Comparison of ENCODE assay signal across 26 cellular contexts in the genomic region with DNA sequence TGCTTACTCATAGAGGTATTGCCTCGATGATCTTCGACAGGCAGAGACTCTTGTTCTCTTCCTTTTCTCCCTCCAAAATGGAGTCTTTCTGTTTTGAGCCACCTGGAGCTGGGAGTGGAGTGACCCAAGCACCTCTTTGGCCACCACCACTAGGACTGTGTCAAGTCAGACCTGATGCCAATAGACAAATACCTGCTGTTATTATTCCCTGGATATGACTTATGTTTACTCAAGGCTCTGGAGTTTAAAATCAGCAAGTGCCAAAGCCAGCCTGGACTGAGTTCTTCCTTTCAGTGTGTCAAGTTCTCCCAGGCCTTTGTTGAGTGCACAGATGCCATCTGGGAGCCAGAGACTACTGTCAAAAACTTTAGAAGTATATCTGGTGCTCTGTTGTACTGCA.
DNase-seq lines count a peak whose midpoint lies in the region; FAIRE-seq and TF ChIP-seq lines count a peak whose summit lies in the region.
"Had no signal": no experiment of that assay in that cellular context is flagged by ENCODE, and none has a peak within 500 bp of the region (broad histone marks: within the 10 kb centered on the region; RNA-seq: fewer than 3 reads in every experiment).

No MANE protein-coding gene starts in this region.

- H3K4me2 ChIP-seq in astrocyte (ENCODE audit: low read length) = no peak overlapping the region
- H3K4me2 ChIP-seq: BLaER1 had no signal

- FAIRE-seq in astrocyte (lab: Jason Lieb, UNC) = peak; percentile 52
- FAIRE-seq in bronchial epithelial cell (lab: Jason Lieb, UNC) = peak; percentile 7
- FAIRE-seq: A204.1, GM12878, GM12892, GM19239 had no signal

- no peaks in the 10 kb centered on the region for H3K36me3 Mint-ChIP-seq in astrocyte (ENCODE audit: low read depth, unreplicated experiment)
- no peaks in the 10 kb centered on the region for H3K36me3 Mint-ChIP-seq in HFFc6 (ENCODE audit: low read depth)
- H3K36me3 Mint-ChIP-seq: CD14-positive monocyte; CD4-positive, alpha-beta memory T cell; CD4-positive, CD25-positive, alpha-beta regulatory T cell; CD8-positive, alpha-beta memory T cell had no signal

- H3K27ac ChIP-seq in astrocyte (ENCODE audit: low read depth, low read length) = no peak overlapping the region
- H3K27ac ChIP-seq: BLaER1 had no signal

- H3K27ac Mint-ChIP-seq in astrocyte (ENCODE audit: unreplicated experiment) (no peak overlapping the region), HFFc6 (no peak overlapping the region)
- H3K27ac Mint-ChIP-seq: CD14-positive monocyte; CD4-positive, alpha-beta memory T cell; CD4-positive, CD25-positive, alpha-beta regulatory T cell; CD8-positive, alpha-beta memory T cell had no signal

- H3K36me3 ChIP-seq in astrocyte (ENCODE audit: insufficient read depth, low read length) (no peaks in the 10 kb centered on the region), bronchial epithelial cell (ENCODE audit: control insufficient read depth, insufficient read depth, low read length) (no peaks in the 10 kb centered on the region)
- H3K36me3 ChIP-seq: BE2C, BLaER1 had no signal

- no peaks in the 10 kb centered on the region for H3K79me2 ChIP-seq in astrocyte (ENCODE audit: insufficient read depth, low read length)

- H3K9ac ChIP-seq in astrocyte (ENCODE audit: low read length) = no peak overlapping the region
- H3K9ac ChIP-seq: BLaER1 had no signal

- H3K4me3 ChIP-seq in astrocyte (ENCODE audit: insufficient read depth, low read depth, low read length) (no peak overlapping the region), bronchial epithelial cell (ENCODE audit: low read depth, low read length) (no peak overlapping the region)
- H3K4me3 ChIP-seq: BLaER1, GM12878 had no signal

- TF ChIP-seq CTCF in astrocyte (IDR thresholded peaks at IDR 0.05; ENCODE audit: insufficient read depth, low read depth, low read length) (no peak), bronchial epithelial cell (IDR thresholded peaks at IDR 0.05; ENCODE audit: insufficient read depth, low read length, severe bottlenecking) (no peak), HFFc6 (IDR thresholded peaks at IDR 0.05) (no peak)

- no peak for DNase-seq in astrocyte (ENCODE audit: low read depth)
- DNase-seq in bronchial epithelial cell (ENCODE audit: low read depth) = no peak
- DNase-seq in activated CD4-positive, alpha-beta T cell treated with anti-CD3 and anti-CD28 coated beads, Interleukin-2, amount 50 U/mL, for 1 hour = no peak
- DNase-seq in HFFc6 = no peak
- DNase-seq in occipital lobe (lab: John Stamatoyannopoulos, UW) = no peak
- DNase-seq: 8988T; ACHN; BE2C; C1 segment of cervical spinal cord; CD4-positive, alpha-beta memory T cell; CD4-positive, CD25-positive, alpha-beta regulatory T cell; CD8-positive, alpha-beta memory T cell; COR-L47; DMS 273 treated with DMSO at 0.1 percent for 48 hours; DMS153; DMS53; DMS79; DND-41; EL; GDM1 had no signal

- H3K9me3 ChIP-seq in astrocyte (ENCODE audit: insufficient read depth, low read depth, low read length) = no peaks in the 10 kb centered on the region
- H3K9me3 ChIP-seq: BE2C, BLaER1 had no signal

- no peak overlapping the region for H2AFZ ChIP-seq in astrocyte (ENCODE audit: low read depth, low read length)

- no peaks in the 10 kb centered on the region for H4K20me1 ChIP-seq in astrocyte (ENCODE audit: insufficient read depth, low read length)
- H4K20me1 ChIP-seq: BLaER1 had no signal

- H3K4me3 Mint-ChIP-seq in astrocyte (ENCODE audit: unreplicated experiment) = no peak overlapping the region
- no peak overlapping the region for H3K4me3 Mint-ChIP-seq in HFFc6
- H3K4me3 Mint-ChIP-seq: CD14-positive monocyte; CD4-positive, alpha-beta memory T cell; CD4-positive, CD25-positive, alpha-beta regulatory T cell; CD8-positive, alpha-beta memory T cell had no signal

- no peaks in the 10 kb centered on the region for H3K4me1 ChIP-seq in astrocyte (ENCODE audit: insufficient read depth, low read length)
- H3K4me1 ChIP-seq: BE2C, BLaER1 had no signal

- H3K27me3 Mint-ChIP-seq in astrocyte (ENCODE audit: low read depth, unreplicated experiment) (no peaks in the 10 kb centered on the region), HFFc6 (ENCODE audit: insufficient read depth) (no peaks in the 10 kb centered on the region)
- H3K27me3 Mint-ChIP-seq: CD4-positive, alpha-beta memory T cell; CD4-positive, CD25-positive, alpha-beta regulatory T cell; CD8-positive, alpha-beta memory T cell had no signal

- no peaks in the 10 kb centered on the region for H3K9me3 Mint-ChIP-seq in astrocyte (ENCODE audit: unreplicated experiment)
- H3K9me3 Mint-ChIP-seq in HFFc6 = peaks cover 14% of the 10 kb centered on the region

- H3K27me3 ChIP-seq in astrocyte (ENCODE audit: insufficient read depth, low read length) (no peaks in the 10 kb centered on the region), bronchial epithelial cell (ENCODE audit: control insufficient read depth, insufficient read depth, low read length) (no peaks in the 10 kb centered on the region)
- H3K27me3 ChIP-seq: BE2C had no signal

- H3K4me1 Mint-ChIP-seq in astrocyte (ENCODE audit: low read depth, unreplicated experiment) (no peaks in the 10 kb centered on the region), HFFc6 (ENCODE audit: low read depth) (no peaks in the 10 kb centered on the region)
- H3K4me1 Mint-ChIP-seq: CD14-positive monocyte; CD4-positive, alpha-beta memory T cell; CD4-positive, CD25-positive, alpha-beta regulatory T cell; CD8-positive, alpha-beta memory T cell had no signal
